Comparison of ENCODE assay signal across 8 cellular contexts in genomic region chr2:208373460-208374089, GRCh38. TPM values are rescaled to one million over a fixed set of nuclear protein-coding genes. Genes with fewer than 3 reads are reported as not detected.
DNase-seq lines count a peak whose midpoint lies in the region; ATAC-seq and TF ChIP-seq lines count a peak whose summit lies in the region.

No MANE protein-coding gene starts in this region.

- no peaks in the 10 kb centered on the region for H3K27me3 ChIP-seq in CD8-positive, alpha-beta memory T cell (ENCODE audit: insufficient read depth, low read length, poor library complexity, severe bottlenecking)
- H3K27me3 ChIP-seq in OCI-LY1 (ENCODE audit: insufficient read depth, low read length) (no peaks in the 10 kb centered on the region), lung (ENCODE audit: control insufficient read depth, insufficient read depth) (no peaks in the 10 kb centered on the region)

- peak; percentile 83 for TF ChIP-seq CTCF in OCI-LY1 (IDR thresholded peaks at IDR 0.05; ENCODE audit: low read length)
- peak; percentile 87 for TF ChIP-seq CTCF in chondrocyte (IDR thresholded peaks at IDR 0.05)
- TF ChIP-seq CTCF in lung (IDR thresholded peaks at IDR 0.05; ENCODE audit: control extremely low read depth, extremely low read depth), result peak; percentile 68

- H2AFZ ChIP-seq in OCI-LY1 (ENCODE audit: low read length), result no peak overlapping the region

- POLR2A ChIA-PET in CD8-positive, alpha-beta memory T cell (lab: Charles Lee), result no interaction called here

- no peaks in the 10 kb centered on the region for H3K4me1 Mint-ChIP-seq in CD8-positive, alpha-beta memory T cell
- H3K4me1 Mint-ChIP-seq in chondrocyte (ENCODE audit: low read depth), result peaks cover 3% of the 10 kb centered on the region

- no peaks in the 10 kb centered on the region for H3K9me2 ChIP-seq in OCI-LY1 (ENCODE audit: low read depth, low read length)

- no peaks in the 10 kb centered on the region for H3K9me3 Mint-ChIP-seq in CD8-positive, alpha-beta memory T cell
- no peaks in the 10 kb centered on the region for H3K9me3 Mint-ChIP-seq in chondrocyte (ENCODE audit: low read depth)

- no peaks in the 10 kb centered on the region for H4K20me1 ChIP-seq in OCI-LY1 (ENCODE audit: insufficient read depth, low read length)

- 50% methylated on average over 2 of the region's 2 CpGs for WGBS in lung, 2 donors

- ATAC-seq in GM18867 (IDR thresholded peaks at IDR 0.05; ENCODE audit: unreplicated experiment), result peak; percentile 50
- ATAC-seq in lung (ENCODE audit: insufficient read depth, low FRiP score), result peak; percentile 75
- ATAC-seq in HG02588 (IDR thresholded peaks at IDR 0.05; ENCODE audit: unreplicated experiment), result no peak
- no peak for ATAC-seq in HG03045 (IDR thresholded peaks at IDR 0.05; ENCODE audit: unreplicated experiment)

- no peak overlapping the region for H3K4me3 ChIP-seq in CD8-positive, alpha-beta memory T cell (ENCODE audit: low read length)
- no peak overlapping the region for H3K4me3 ChIP-seq in OCI-LY1 (ENCODE audit: low read depth, low read length, poor library complexity, severe bottlenecking)
- no peak overlapping the region for H3K4me3 ChIP-seq in lung

- no peak overlapping the region for H3K4me2 ChIP-seq in OCI-LY1 (ENCODE audit: low read length)

- H3K4me3 Mint-ChIP-seq in CD8-positive, alpha-beta memory T cell, result no peak overlapping the region
- H3K4me3 Mint-ChIP-seq in chondrocyte (ENCODE audit: unreplicated experiment), result no peak overlapping the region

- H3K79me2 ChIP-seq in OCI-LY1 (ENCODE audit: insufficient read depth, low read length), result no peaks in the 10 kb centered on the region

- H3K27me3 Mint-ChIP-seq in CD8-positive, alpha-beta memory T cell, result peaks cover 3 to 9% of the 10 kb centered on the region in 2 donors
- H3K27me3 Mint-ChIP-seq in chondrocyte (ENCODE audit: low read depth), result peaks cover 11% of the 10 kb centered on the region

- H3K27ac ChIP-seq in CD8-positive, alpha-beta memory T cell (ENCODE audit: low read depth, low read length), result no peak overlapping the region
- no peak overlapping the region for H3K27ac ChIP-seq in OCI-LY1 (ENCODE audit: low read depth, low read length, poor library complexity, severe bottlenecking)
- no peak overlapping the region for H3K27ac ChIP-seq in lung (ENCODE audit: low read depth in 1 of 2, low read length in 1 of 2)

- no peaks in the 10 kb centered on the region for H3K4me1 ChIP-seq in CD8-positive, alpha-beta memory T cell (ENCODE audit: insufficient read depth, low read length)
- H3K4me1 ChIP-seq in OCI-LY1 (ENCODE audit: insufficient read depth, low read length, severe bottlenecking), result no peaks in the 10 kb centered on the region
- H3K4me1 ChIP-seq in lung (ENCODE audit: control insufficient read depth in 2 of 2, insufficient read depth in 2 of 2, low read length in 2 of 2), result no peaks in the 10 kb centered on the region

- H3K9me3 ChIP-seq in CD8-positive, alpha-beta memory T cell (ENCODE audit: low read length), result no peaks in the 10 kb centered on the region
- H3K9me3 ChIP-seq in OCI-LY1 (ENCODE audit: low read length), result no peaks in the 10 kb centered on the region
- H3K9me3 ChIP-seq in lung (ENCODE audit: control insufficient read depth in 2 of 2, insufficient read depth in 1 of 2, low read length in 1 of 2), result no peaks in the 10 kb centered on the region

- no peaks in the 10 kb centered on the region for H3F3A ChIP-seq in OCI-LY1 (ENCODE audit: insufficient read depth, low read length)

- H3K27ac Mint-ChIP-seq in CD8-positive, alpha-beta memory T cell, result no peak overlapping the region
- no peak overlapping the region for H3K27ac Mint-ChIP-seq in chondrocyte (ENCODE audit: unreplicated experiment)

- H3K9ac ChIP-seq in OCI-LY1 (ENCODE audit: low read length), result no peak overlapping the region

- no peaks in the 10 kb centered on the region for H3K36me3 ChIP-seq in CD8-positive, alpha-beta memory T cell (ENCODE audit: insufficient read depth, low read length)
- H3K36me3 ChIP-seq in OCI-LY1 (ENCODE audit: insufficient read depth, low read length), result no peaks in the 10 kb centered on the region
- H3K36me3 ChIP-seq in lung (ENCODE audit: control insufficient read depth in 2 of 2, insufficient read depth in 2 of 2, low read length in 2 of 2), result no peaks in the 10 kb centered on the region

- DNase-seq in CD8-positive, alpha-beta memory T cell, result peak in 3 of 5 donors; percentile 16 to 53 (median 23)
- peak; percentile 66 for DNase-seq in HT-29 (ENCODE audit: low spot score)
- DNase-seq in chondrocyte (ENCODE audit: low spot score), result no peak
- DNase-seq in lung (ENCODE audit: low spot score), result peak; percentile 37

- H3K36me3 Mint-ChIP-seq in CD8-positive, alpha-beta memory T cell, result no peaks in the 10 kb centered on the region
- peaks cover 2% of the 10 kb centered on the region for H3K36me3 Mint-ChIP-seq in chondrocyte (ENCODE audit: low read depth)

- CTCF ChIA-PET in CD8-positive, alpha-beta memory T cell (lab: Charles Lee), result interaction anchor here (1.1 kb wide), 1 partner anchor 16 kb away, joined by 3 read pairs; no protein-coding TSS in a partner anchor

RNA-seq across cellular contexts. Expression of gene PTH2R, which starts 33.0 kb away (rescaled TPM):
- not detected for total RNA-seq in CD8-positive, alpha-beta memory T cell
- not detected for polyA plus RNA-seq in CD8-positive, alpha-beta memory T cell
- not detected in 2 replicates for total RNA-seq in HT-29 (2014; rRNA removed; shearing (Covaris generic))
- total RNA-seq in chondrocyte, result not detected in 3 replicates
- total RNA-seq in lung, result under 1 TPM; 0.11 to 0.25 TPM
- under 1 TPM; 0.12 to 0.15 TPM for polyA plus RNA-seq in lung

Comparison
In these comparisons a context has a peak if more than half of its experiments do, and no peak if none do; other contexts are left out.
1. ATAC-seq: peak in GM18867 (single experiment) and lung (single experiment); none in HG02588 (single experiment) and HG03045 (single experiment).
2. Peak in every context shown above with its lines, with median percentiles within 50 percentile points of each other: CTCF ChIP-seq.